In the genomic region with DNA sequence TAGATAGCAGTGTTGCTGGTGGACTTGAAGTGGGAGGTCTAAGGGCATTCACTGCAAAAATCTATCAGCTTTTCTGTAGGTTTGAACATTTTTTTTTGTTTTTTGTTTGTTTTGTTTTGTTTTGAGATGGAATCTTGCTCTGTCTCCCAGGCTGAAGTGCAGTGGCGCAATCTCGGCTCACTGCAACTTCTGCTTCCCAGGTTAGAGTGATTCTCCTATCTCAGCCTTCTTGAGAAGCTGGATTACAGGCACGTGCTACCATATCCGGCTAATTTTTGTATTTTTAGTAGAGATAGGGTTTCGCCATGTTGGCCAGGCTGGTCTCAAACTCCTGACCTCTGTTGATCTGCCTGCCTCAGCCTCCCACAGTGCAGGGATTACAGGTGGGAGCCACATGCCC, we compare ENCODE assay signal across 1 cellular context. TPM values are rescaled to one million over a fixed set of nuclear protein-coding genes. Genes with fewer than 3 reads are reported as not detected.
"Had no signal": no experiment of that assay in that cellular context is flagged by ENCODE, and none has a peak within 500 bp of the region (broad histone marks: within the 10 kb centered on the region; RNA-seq: fewer than 3 reads in every experiment).

No MANE protein-coding gene starts in this region.

RNA-seq across cellular contexts. Expression of a gene that starts 44.3 kb away (rescaled TPM):
- total RNA-seq: M059J had no signal
